Comparison of ENCODE assay signal across 10 cellular contexts in the genomic region with DNA sequence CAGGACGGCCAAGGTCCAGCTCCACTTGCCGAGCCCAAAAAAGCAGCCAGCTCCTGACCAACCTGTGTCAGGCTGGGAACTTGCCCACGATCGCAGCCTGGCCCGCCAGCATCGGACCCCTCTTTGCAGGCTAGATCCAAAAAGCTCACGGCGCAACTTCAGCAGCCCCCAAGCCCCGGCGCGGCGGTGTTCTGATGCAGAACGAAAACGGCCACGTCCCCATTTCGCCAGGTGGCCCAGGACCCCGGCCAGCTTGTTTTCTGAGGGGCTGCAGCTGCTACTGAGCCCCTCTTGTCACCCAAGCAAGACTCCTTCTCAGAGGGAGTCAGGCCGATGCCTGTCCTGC. TPM values are rescaled to one million over a fixed set of nuclear protein-coding genes. Genes with fewer than 3 reads are reported as not detected.
DNase-seq lines count a peak whose midpoint lies in the region; ATAC-seq, FAIRE-seq and TF ChIP-seq lines count a peak whose summit lies in the region.
"Had no signal": no experiment of that assay in that cellular context is flagged by ENCODE, and none has a peak within 500 bp of the region (broad histone marks: within the 10 kb centered on the region; RNA-seq: fewer than 3 reads in every experiment).

No MANE protein-coding gene starts in this region.

- intact Hi-C loops in gastrocnemius medialis (cut with DNase I; ENCODE audit: low total_unique reads) = loop anchor here (5.0 kb wide), 1 partner anchor 437 kb away; no protein-coding TSS in a partner anchor

- H3K27ac ChIP-seq in VCaP (peak overlapping the region; percentile 87; the same call in 1 of the 2 replicates), foreskin keratinocyte (peak overlapping the region; percentile 89), gastrocnemius medialis (peak overlapping the region; percentile 89 to 94 (median 91))

- peak overlapping the region; percentile 68 for H3K4me3 ChIP-seq in GM12865 (ENCODE audit: low read depth, low read length)
- peak overlapping the region; percentile 86 to 99 (median 90) for H3K4me3 ChIP-seq in gastrocnemius medialis

- no peak for FAIRE-seq in RCC 7860 (lab: Jason Lieb, UNC)

- H3K27me3 ChIP-seq in foreskin keratinocyte (no peaks in the 10 kb centered on the region), gastrocnemius medialis (no peaks in the 10 kb centered on the region)

- DNase-seq in GM12865 (ENCODE audit: low read depth) = no peak
- DNase-seq in foreskin keratinocyte = no peak
- DNase-seq in gastrocnemius medialis = no peak
- no peak for DNase-seq in activated gamma-delta T cell treated with Interleukin-2 at 50 U/mL for 16 hours
- DNase-seq in RCC 7860 (ENCODE audit: low spot score) = no peak
- no peak for DNase-seq in putamen (ENCODE audit: low spot score)
- no peak for DNase-seq in stimulated activated CD4-positive, alpha-beta T cell treated with anti-CD3 and anti-CD28 coated beads, Interleukin-12 subunit alpha, Interleukin-12 subunit beta, amount 100 ng/mL, for 4 hours

- in situ Hi-C loops in gastrocnemius medialis (cut with MboI; ENCODE audit: low sequenced_read_pairs in 4 of 4) = no loop called here

- H3K4me1 ChIP-seq in foreskin keratinocyte (peaks cover 6% of the 10 kb centered on the region), gastrocnemius medialis (peaks cover 50 to 62% of the 10 kb centered on the region in 2 donors)

- TF ChIP-seq POLR2A in gastrocnemius medialis (IDR thresholded peaks at IDR 0.05) = no peak

- TF ChIP-seq CTCF in GM12865 (IDR thresholded peaks at IDR 0.05; ENCODE audit: insufficient read depth, low read depth, low read length, missing control alignments) (no peak), VCaP (conservative IDR thresholded peaks at IDR 0.05) (no peak), foreskin keratinocyte (conservative IDR thresholded peaks at IDR 0.05) (no peak), gastrocnemius medialis (IDR thresholded peaks at IDR 0.05 in 4 of 5, conservative IDR thresholded peaks at IDR 0.05 in 1 of 5) (no peak)

- ATAC-seq in foreskin keratinocyte (no peak), gastrocnemius medialis (no peak)

- H3K9me3 ChIP-seq in gastrocnemius medialis = no peaks in the 10 kb centered on the region

- H3K36me3 ChIP-seq in gastrocnemius medialis = no peaks in the 10 kb centered on the region

RNA-seq across cellular contexts. Expression of a gene that starts 1.3 kb away (rescaled TPM):
- 81.8 and 89.6 TPM in 2 replicates for total RNA-seq in foreskin keratinocyte
- polyA plus RNA-seq in foreskin keratinocyte = 103 and 113 TPM in 2 replicates
- total RNA-seq in gastrocnemius medialis = 100 to 1,000 TPM in 3 of 4 donors, 10 to 100 TPM in 1; 98.5 to 150 (median 124) TPM

RNA-seq across cellular contexts. Expression of a gene that starts 1.7 kb away (rescaled TPM):
- total RNA-seq in foreskin keratinocyte (not detected in 2 replicates), gastrocnemius medialis (not detected)
- not detected in 2 replicates for polyA plus RNA-seq in foreskin keratinocyte
- total RNA-seq: lung microvascular endothelial cell; T-helper 2 cell treated with Interferon-gamma antibody and Interleukin-4, amounts not matched to agents 100 ng/mL and 5 ng/mL, for 36 hours had no signal

RNA-seq across cellular contexts. Expression of a gene that starts 6.8 kb away (rescaled TPM):
- total RNA-seq in foreskin keratinocyte = 352 and 355 TPM in 2 replicates
- 297 and 299 TPM in 2 replicates for polyA plus RNA-seq in foreskin keratinocyte
- 10 to 100 TPM in 1 of 4 donors, 1 to 10 TPM in 3; 2.2 to 10.1 (median 4.1) TPM for total RNA-seq in gastrocnemius medialis

RNA-seq across cellular contexts. Expression of a gene that starts 19.4 kb away (rescaled TPM):
- total RNA-seq in foreskin keratinocyte (0.35 and 1.7 TPM in 2 replicates), gastrocnemius medialis (not detected)
- polyA plus RNA-seq in foreskin keratinocyte = 0.43 and 1.00 TPM in 2 replicates
- total RNA-seq: T-helper 2 cell treated with Interferon-gamma antibody and Interleukin-4, amounts not matched to agents 100 ng/mL and 5 ng/mL, for 36 hours had no signal

RNA-seq across cellular contexts. Expression of a gene that starts 20.3 kb away (rescaled TPM):
- total RNA-seq in foreskin keratinocyte (15.2 and 17.6 TPM in 2 replicates), gastrocnemius medialis (10 to 100 TPM in 3 of 4 donors, 1 to 10 TPM in 1; 6.0 to 20.0 (median 15.0) TPM)
- 9.6 and 11.3 TPM in 2 replicates for polyA plus RNA-seq in foreskin keratinocyte

Comparison
In these comparisons a context has a peak if more than half of its experiments do, and no peak if none do; other contexts are left out.
1. RNA of a gene that starts 6.8 kb away (total RNA-seq): 352 to 355 TPM in foreskin keratinocyte; 2.2 to 10.1 TPM in gastrocnemius medialis; every median in the first group is over 10 times any median in the second.
2. Peak in every context shown above with its lines, with median percentiles within 50 percentile points of each other: H3K27ac ChIP-seq.